In genomic region chr18:58324824-58325520, GRCh38 we compare ENCODE assay signal across 20 cellular contexts.
"Had no signal": no experiment of that assay in that cellular context is flagged by ENCODE, and none has a peak within 500 bp of the region (broad histone marks: within the 10 kb centered on the region; RNA-seq: fewer than 3 reads in every experiment).

No MANE protein-coding gene starts in this region.

- H3K9me3 ChIP-seq: esophagus muscularis mucosa, gastrocnemius medialis, mucosa of descending colon, right atrium auricular region, thoracic aorta, transverse colon had no signal

- H3K27me3 ChIP-seq: esophagus muscularis mucosa, gastrocnemius medialis, right atrium auricular region, transverse colon had no signal

- H3K27ac Mint-ChIP-seq: dendritic cell treated with granulocyte-macrophage colony-stimulating factor and Interleukin-4, amounts not matched to agents 40 ng/mL and 50 ng/mL, for 4 days; effector memory CD8-positive, alpha-beta T cell; stimulated activated memory B cell treated with anti-CD40 and anti-IgM and Interleukin-4, amounts not matched to agents 10 μg/mL and 1 μg/mL and 100 μg/mL, for 72 hours had no signal

- H3K4me3 Mint-ChIP-seq: dendritic cell treated with granulocyte-macrophage colony-stimulating factor and Interleukin-4, amounts not matched to agents 40 ng/mL and 50 ng/mL, for 4 days; effector memory CD8-positive, alpha-beta T cell; naive thymus-derived CD8-positive, alpha-beta T cell; neural crest cell; stimulated activated memory B cell treated with anti-CD40 and anti-IgM and Interleukin-4, amounts not matched to agents 10 μg/mL and 1 μg/mL and 100 μg/mL, for 72 hours; stimulated activated naive CD8-positive, alpha-beta T cell treated with anti-CD3 and anti-CD28 coated beads, Interleukin-15, amount 100 ng/mL, for 72 hours had no signal

- H3K27me3 Mint-ChIP-seq: dendritic cell treated with granulocyte-macrophage colony-stimulating factor and Interleukin-4, amounts not matched to agents 40 ng/mL and 50 ng/mL, for 4 days; stimulated activated memory B cell treated with anti-CD40 and anti-IgM and Interleukin-4, amounts not matched to agents 10 μg/mL and 1 μg/mL and 100 μg/mL, for 72 hours; stimulated activated naive CD8-positive, alpha-beta T cell treated with anti-CD3 and anti-CD28 coated beads, Interleukin-15, amount 100 ng/mL, for 72 hours had no signal

- ATAC-seq: effector memory CD8-positive, alpha-beta T cell; gastrocnemius medialis; left lobe of liver; mucosa of descending colon; naive thymus-derived CD8-positive, alpha-beta T cell; stimulated activated memory B cell treated with anti-CD40 and anti-IgM and Interleukin-4, amounts not matched to agents 10 μg/mL and 1 μg/mL and 100 μg/mL, for 72 hours; stimulated activated naive CD8-positive, alpha-beta T cell treated with anti-CD3 and anti-CD28 coated beads, Interleukin-15, amount 100 ng/mL, for 72 hours had no signal

- DNase-seq: cerebellar nuclear complex; effector memory CD8-positive, alpha-beta T cell; gastrocnemius medialis; islet precursor cell; mammary epithelial cell; mucosa of descending colon; naive thymus-derived CD8-positive, alpha-beta T cell; posterior cingulate gyrus; stimulated activated CD4-positive, alpha-beta T cell treated with anti-CD3 and anti-CD28 coated beads, Interleukin-4, amount 100 ng/mL, for 24 hours; stimulated activated naive CD8-positive, alpha-beta T cell treated with anti-CD3 and anti-CD28 coated beads, Interleukin-15, amount 100 ng/mL, for 72 hours; transverse colon had no signal

- H3K9me3 Mint-ChIP-seq: dendritic cell treated with granulocyte-macrophage colony-stimulating factor and Interleukin-4, amounts not matched to agents 40 ng/mL and 50 ng/mL, for 4 days; effector memory CD8-positive, alpha-beta T cell; naive thymus-derived CD8-positive, alpha-beta T cell; neural crest cell; stimulated activated memory B cell treated with anti-CD40 and anti-IgM and Interleukin-4, amounts not matched to agents 10 μg/mL and 1 μg/mL and 100 μg/mL, for 72 hours; stimulated activated naive CD8-positive, alpha-beta T cell treated with anti-CD3 and anti-CD28 coated beads, Interleukin-15, amount 100 ng/mL, for 72 hours had no signal

- H3K4me3 ChIP-seq: esophagus muscularis mucosa, gastrocnemius medialis, mucosa of descending colon, right atrium auricular region, thoracic aorta, transverse colon had no signal

- H3K36me3 ChIP-seq: thoracic aorta had no signal

- FAIRE-seq: colon had no signal

- H3K27ac ChIP-seq: epithelial cell of prostate, esophagus muscularis mucosa, gastrocnemius medialis, right atrium auricular region, thoracic aorta, transverse colon had no signal
